In the genomic region with DNA sequence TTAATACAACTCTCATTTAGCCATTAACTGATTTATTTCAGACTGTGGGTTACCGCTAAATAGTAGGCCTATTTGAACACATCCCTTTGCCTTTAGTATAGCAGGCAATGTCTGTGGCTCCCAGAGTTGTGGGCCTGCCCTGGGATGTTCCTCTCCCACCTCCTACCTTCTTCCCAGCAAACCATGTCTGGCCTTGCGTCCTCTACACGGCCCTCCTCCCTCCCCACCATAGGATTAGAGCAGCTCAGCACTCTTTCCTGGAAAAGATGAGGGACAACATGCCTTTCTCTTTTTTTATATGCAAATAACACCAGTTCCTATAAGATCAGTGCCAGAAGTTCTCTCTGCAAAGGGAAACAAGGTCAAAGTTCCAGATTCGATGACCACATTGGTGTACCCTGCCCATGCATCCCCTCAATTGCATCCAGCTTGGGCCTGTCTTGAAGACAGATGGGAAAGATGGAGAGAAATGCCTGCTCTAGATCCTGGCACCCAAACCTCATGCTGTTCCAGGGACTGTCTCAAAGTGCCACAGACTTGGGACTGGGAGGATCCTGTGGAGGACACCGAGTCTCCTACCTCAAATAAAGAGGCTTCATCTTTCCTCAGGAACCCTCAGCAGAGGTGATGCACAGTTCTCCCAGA, we compare ENCODE assay signal across 9 cellular contexts. TPM values are rescaled to one million over a fixed set of nuclear protein-coding genes. Genes with fewer than 3 reads are reported as not detected.
DNase-seq lines count a peak whose midpoint lies in the region; ATAC-seq and TF ChIP-seq lines count a peak whose summit lies in the region.
"Had no signal": no experiment of that assay in that cellular context is flagged by ENCODE, and none has a peak within 500 bp of the region (broad histone marks: within the 10 kb centered on the region; RNA-seq: fewer than 3 reads in every experiment).

No MANE protein-coding gene starts in this region.

- peaks cover 53% of the 10 kb centered on the region for H3K36me3 Mint-ChIP-seq in activated CD4-positive, alpha-beta T cell treated with anti-CD3 and anti-CD28 coated beads for 36 hours (ENCODE audit: low read depth)
- peaks cover 74% of the 10 kb centered on the region for H3K36me3 Mint-ChIP-seq in activated CD4-positive, alpha-beta memory T cell treated with anti-CD3 and anti-CD28 coated beads, Interleukin-2, amount 10 ng/mL, durations not matched to agents 7 days and 5 days (ENCODE audit: low read depth)

- CTCF ChIA-PET in activated CD4-positive, alpha-beta T cell treated with anti-CD3 and anti-CD28 coated beads for 36 hours (lab: Charles Lee): interaction anchor here (0.6 to 1.5 kb wide), 4 partner anchors 10 to 277 kb away, joined by 3 read pairs; no protein-coding TSS in a partner anchor
- CTCF ChIA-PET in activated CD4-positive, alpha-beta memory T cell treated with anti-CD3 and anti-CD28 coated beads, Interleukin-2, amount 10 ng/mL, durations not matched to agents 7 days and 5 days (lab: Charles Lee): no interaction called here

- H3K9me3 Mint-ChIP-seq in activated CD4-positive, alpha-beta T cell treated with anti-CD3 and anti-CD28 coated beads for 36 hours (ENCODE audit: low read depth): no peaks in the 10 kb centered on the region
- H3K9me3 Mint-ChIP-seq in activated CD4-positive, alpha-beta memory T cell treated with anti-CD3 and anti-CD28 coated beads, Interleukin-2, amount 10 ng/mL, durations not matched to agents 7 days and 5 days: no peaks in the 10 kb centered on the region

- intact Hi-C loops in activated CD4-positive, alpha-beta T cell treated with anti-CD3 and anti-CD28 coated beads for 36 hours (cut with DNase I, micrococcal nuclease): no loop called here
- intact Hi-C loops in esophagus muscularis mucosa (cut with DNase I) (no loop called here), lower leg skin (cut with DNase I; ENCODE audit: low total_unique reads) (no loop called here)

- H3K27me3 ChIP-seq in esophagus muscularis mucosa (no peaks in the 10 kb centered on the region), stomach smooth muscle (ENCODE audit: control insufficient read depth in 1 of 2, insufficient read depth in 2 of 2, low read length in 2 of 2) (no peaks in the 10 kb centered on the region)
- H3K27me3 ChIP-seq: testis had no signal

- H3K4me1 ChIP-seq in esophagus muscularis mucosa (peaks cover 99 to 100% (median 100%) of the 10 kb centered on the region in 4 donors), stomach smooth muscle (ENCODE audit: control insufficient read depth, insufficient read depth, low read length) (peaks cover 87% of the 10 kb centered on the region)

- H3K4me1 Mint-ChIP-seq in activated CD4-positive, alpha-beta T cell treated with anti-CD3 and anti-CD28 coated beads for 36 hours: peaks cover 49% of the 10 kb centered on the region
- H3K4me1 Mint-ChIP-seq in activated CD4-positive, alpha-beta memory T cell treated with anti-CD3 and anti-CD28 coated beads, Interleukin-2, amount 10 ng/mL, durations not matched to agents 7 days and 5 days: peaks cover 42% of the 10 kb centered on the region

- H3K27ac Mint-ChIP-seq in activated CD4-positive, alpha-beta T cell treated with anti-CD3 and anti-CD28 coated beads for 36 hours: peak overlapping the region; percentile 51
- no peak overlapping the region for H3K27ac Mint-ChIP-seq in activated CD4-positive, alpha-beta memory T cell treated with anti-CD3 and anti-CD28 coated beads, Interleukin-2, amount 10 ng/mL, durations not matched to agents 7 days and 5 days

- H3K4me3 Mint-ChIP-seq in activated CD4-positive, alpha-beta T cell treated with anti-CD3 and anti-CD28 coated beads for 36 hours: no peak overlapping the region
- no peak overlapping the region for H3K4me3 Mint-ChIP-seq in activated CD4-positive, alpha-beta memory T cell treated with anti-CD3 and anti-CD28 coated beads, Interleukin-2, amount 10 ng/mL, durations not matched to agents 7 days and 5 days

- TF ChIP-seq CTCF in esophagus muscularis mucosa (IDR thresholded peaks at IDR 0.05): no peak
- TF ChIP-seq CTCF in lower leg skin (IDR thresholded peaks at IDR 0.05): no peak

- 65% methylated on average over 5 of the region's 5 CpGs for WGBS in esophagus muscularis mucosa
- 75 to 80% methylated on average over 5 of the region's 5 CpGs for WGBS in lower leg skin, 2 donors

- H3K4me3 ChIP-seq in esophagus muscularis mucosa (no peak overlapping the region), stomach smooth muscle (ENCODE audit: low read length in 2 of 2) (no peak overlapping the region), lower leg skin (ENCODE audit: low read depth, poor library complexity, severe bottlenecking) (no peak overlapping the region)
- H3K4me3 ChIP-seq: testis had no signal

- ATAC-seq in activated CD4-positive, alpha-beta T cell treated with anti-CD3 and anti-CD28 coated beads for 36 hours: no peak
- ATAC-seq in GM21786 (IDR thresholded peaks at IDR 0.05; ENCODE audit: unreplicated experiment): no peak

- H3K27ac ChIP-seq in esophagus muscularis mucosa (replicated peaks in 1 of 4) (peak overlapping the region; percentile 97 to 99 (median 98)), stomach smooth muscle (ENCODE audit: low read length) (peak overlapping the region; percentile 67)
- H3K27ac ChIP-seq: testis had no signal

- TF ChIP-seq EP300 in esophagus muscularis mucosa (IDR thresholded peaks at IDR 0.05): no peak

- no peaks in the 10 kb centered on the region for H3K27me3 Mint-ChIP-seq in activated CD4-positive, alpha-beta T cell treated with anti-CD3 and anti-CD28 coated beads for 36 hours
- no peaks in the 10 kb centered on the region for H3K27me3 Mint-ChIP-seq in activated CD4-positive, alpha-beta memory T cell treated with anti-CD3 and anti-CD28 coated beads, Interleukin-2, amount 10 ng/mL, durations not matched to agents 7 days and 5 days

- H3K9ac ChIP-seq in stomach smooth muscle (ENCODE audit: low read length in 2 of 2): no peak overlapping the region

- H3K9me3 ChIP-seq in esophagus muscularis mucosa (no peaks in the 10 kb centered on the region), stomach smooth muscle (ENCODE audit: control insufficient read depth in 2 of 2, low read length in 2 of 2) (no peaks in the 10 kb centered on the region)
- H3K9me3 ChIP-seq: testis had no signal

- peaks cover 70 to 100% (median 92%) of the 10 kb centered on the region in 4 donors for H3K36me3 ChIP-seq in esophagus muscularis mucosa
- peaks cover 78 to 86% of the 10 kb centered on the region in 2 donors for H3K36me3 ChIP-seq in stomach smooth muscle (ENCODE audit: control insufficient read depth in 2 of 2, insufficient read depth in 2 of 2, low read length in 2 of 2)

- POLR2A ChIA-PET in activated CD4-positive, alpha-beta T cell treated with anti-CD3 and anti-CD28 coated beads for 36 hours (lab: Charles Lee): no interaction called here
- POLR2A ChIA-PET in activated CD4-positive, alpha-beta memory T cell treated with anti-CD3 and anti-CD28 coated beads, Interleukin-2, amount 10 ng/mL, durations not matched to agents 7 days and 5 days (lab: Charles Lee): no interaction called here

- TF ChIP-seq POLR2A in esophagus muscularis mucosa (IDR thresholded peaks at IDR 0.05; ENCODE audit: low read depth) (no peak), lower leg skin (IDR thresholded peaks at IDR 0.05) (no peak)

- no peak for DNase-seq in activated CD4-positive, alpha-beta T cell treated with anti-CD3 and anti-CD28 coated beads for 36 hours
- no peak for DNase-seq in activated CD4-positive, alpha-beta T cell treated with anti-CD3 and anti-CD28 coated beads, Interleukin-2, amount 50 U/mL, for 1 hour
- DNase-seq in activated CD4-positive, alpha-beta memory T cell treated with anti-CD3 and anti-CD28 coated beads, Interleukin-2, amount 10 ng/mL, durations not matched to agents 7 days and 5 days: peak; percentile 11
- peak; percentile 72 for DNase-seq in esophagus muscularis mucosa (ENCODE audit: extremely low spot score)
- no peak for DNase-seq in lower leg skin (ENCODE audit: low spot score in 2 of 2)
- DNase-seq in DMS79 treated with DMSO at 0.1 percent for 48 hours (lab: John Stamatoyannopoulos, UW): no peak
- DNase-seq: testis had no signal

RNA-seq across cellular contexts. Expression of gene CD46, which starts 57.2 kb away (rescaled TPM):
- total RNA-seq in activated CD4-positive, alpha-beta T cell treated with anti-CD3 and anti-CD28 coated beads for 36 hours: 10 to 100 TPM; 92.2 to 92.7 TPM
- total RNA-seq in activated CD4-positive, alpha-beta memory T cell treated with anti-CD3 and anti-CD28 coated beads, Interleukin-2, amount 10 ng/mL, durations not matched to agents 7 days and 5 days: 100 to 1,000 TPM; 140 to 145 TPM
- total RNA-seq in esophagus muscularis mucosa: 10 to 100 TPM; 65.6 to 86.4 (median 69.2) TPM
- total RNA-seq in lower leg skin: 10 to 100 TPM; 63.3 to 89.4 (median 76.2) TPM

Comparison
In these comparisons a context has a peak if more than half of its experiments do, and no peak if none do; other contexts are left out.
1. DNase-seq: peak in activated CD4-positive, alpha-beta memory T cell treated with anti-CD3 and anti-CD28 coated beads, Interleukin-2, amount 10 ng/mL, durations not matched to agents 7 days and 5 days (single experiment) and esophagus muscularis mucosa (single experiment); none in activated CD4-positive, alpha-beta T cell treated with anti-CD3 and anti-CD28 coated beads for 36 hours (single experiment), activated CD4-positive, alpha-beta T cell treated with anti-CD3 and anti-CD28 coated beads, Interleukin-2, amount 50 U/mL, for 1 hour (single experiment), lower leg skin (0 of 2) and DMS79 treated with DMSO at 0.1 percent for 48 hours (single experiment).